In the genomic region with DNA sequence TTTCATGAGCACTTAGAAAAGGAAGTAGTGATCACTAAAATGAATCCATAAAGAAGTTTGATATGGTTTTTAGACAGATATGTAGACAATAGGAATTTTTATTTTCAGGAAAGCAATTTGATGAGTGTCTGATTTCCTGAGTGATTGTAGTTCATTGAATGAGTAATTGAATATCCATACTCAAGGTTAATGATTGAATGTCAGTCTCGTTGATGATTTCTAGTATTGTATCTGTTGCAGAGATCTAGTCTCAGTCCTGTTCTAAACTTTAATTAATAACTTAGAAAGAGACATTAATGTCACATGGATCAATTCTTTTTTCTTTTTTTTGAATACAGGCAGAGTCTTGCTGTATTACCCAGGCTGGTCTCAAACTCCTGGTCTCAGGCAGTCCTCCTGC, we compare ENCODE assay signal across 23 cellular contexts.
"Had no signal": no experiment of that assay in that cellular context is flagged by ENCODE, and none has a peak within 500 bp of the region (broad histone marks: within the 10 kb centered on the region; RNA-seq: fewer than 3 reads in every experiment).

No MANE protein-coding gene starts in this region.

- H3K27ac ChIP-seq: RWPE1 had no signal

- H3K27me3 ChIP-seq: MG63 had no signal

- H3K9me3 ChIP-seq: MG63, SK-N-SH had no signal

- FAIRE-seq: HepG2 had no signal

- ATAC-seq: HepG2 had no signal

- DNase-seq: IMR-90, Karpas-422, KG1, MG63, NCI-H1092, NCI-H1105 treated with DMSO at 0.1 percent for 48 hours, NCI-H1417 treated with DMSO at 0.1 percent for 48 hours, NCI-H146, NCI-H1694 treated with DMSO at 0.1 percent for 48 hours, NCI-H1930, NCI-H2081, NCI-H2107, NCI-H226, NCI-H446, NCI-H510A, NCI-H524 treated with DMSO at 0.1 percent for 48 hours, NCI-H69, NCI-H774, SHP77, SK-N-SH, SW 1271 had no signal

- H3K4me3 ChIP-seq: MG63 had no signal
